ENCODE assay signal across 8 cellular contexts in genomic region chr15:77543159-77543882, GRCh38.
DNase-seq lines count a peak whose midpoint lies in the region; ATAC-seq and TF ChIP-seq lines count a peak whose summit lies in the region.

No MANE protein-coding gene starts in this region.

- peak overlapping the region; percentile 77 for H3K4me3 ChIP-seq in CD8-positive, alpha-beta memory T cell (ENCODE audit: low read length)

- peak; percentile 75 for ATAC-seq in GM21381 (IDR thresholded peaks at IDR 0.05; ENCODE audit: unreplicated experiment)

- H3K27me3 ChIP-seq in CD8-positive, alpha-beta memory T cell (ENCODE audit: insufficient read depth, low read length, poor library complexity, severe bottlenecking) = no peaks in the 10 kb centered on the region

- peaks cover 0 to 3% (median 0%) of the 10 kb centered on the region in 5 donors for H3K9me3 Mint-ChIP-seq in CD8-positive, alpha-beta memory T cell
- H3K9me3 Mint-ChIP-seq in neural crest cell = no peaks in the 10 kb centered on the region
- H3K9me3 Mint-ChIP-seq in stimulated activated naive CD8-positive, alpha-beta T cell treated with anti-CD3 and anti-CD28 coated beads, Interleukin-15, Interleukin-2, amounts not matched to agents 100 ng/mL and 50 ng/mL, for 24 hours = no peaks in the 10 kb centered on the region

- peak; percentile 57 to 80 (median 63) for DNase-seq in CD8-positive, alpha-beta memory T cell
- DNase-seq in Kasumi-1 (lab: John Stamatoyannopoulos, UW) (peak; percentile 71 to 75), RWPE1 (ENCODE audit: low spot score) (peak; percentile 90), fibroblast of the conjunctiva (ENCODE audit: low read depth) (peak; percentile 78), neural crest cell (ENCODE audit: low read depth, low spot score) (peak; percentile 83)
- DNase-seq in activated T-helper 9 cell treated with anti-CD3 and anti-CD28 coated beads, Interleukin-2, amount 50 U/mL, for 16 hours (ENCODE audit: low read depth) = peak; percentile 61

- CTCF ChIA-PET in CD8-positive, alpha-beta memory T cell (lab: Charles Lee) = interaction anchor here (0.6 to 5.3 kb wide), 40 partner anchors 8 to 1357 kb away, joined by 3 to 31 read pairs (median 4); no protein-coding TSS in a partner anchor
- CTCF ChIA-PET in RWPE1 (lab: Yijun Ruan, JAX) = interaction anchor here (0.5 to 2.5 kb wide), 47 partner anchors 11 to 640 kb away, joined by 3 to 28 read pairs (median 4); partner anchors contain the start of gene HMG20A

- H3K27ac ChIP-seq in CD8-positive, alpha-beta memory T cell (ENCODE audit: low read depth, low read length) = peak overlapping the region; percentile 43
- H3K27ac ChIP-seq in RWPE1 = peak overlapping the region; percentile 76

- no peaks in the 10 kb centered on the region for H3K9me3 ChIP-seq in CD8-positive, alpha-beta memory T cell (ENCODE audit: low read length)

- H3K36me3 Mint-ChIP-seq in CD8-positive, alpha-beta memory T cell = no peaks in the 10 kb centered on the region
- H3K36me3 Mint-ChIP-seq in neural crest cell (ENCODE audit: low read depth) = no peaks in the 10 kb centered on the region
- no peaks in the 10 kb centered on the region for H3K36me3 Mint-ChIP-seq in stimulated activated naive CD8-positive, alpha-beta T cell treated with anti-CD3 and anti-CD28 coated beads, Interleukin-15, Interleukin-2, amounts not matched to agents 100 ng/mL and 50 ng/mL, for 24 hours (ENCODE audit: low read depth)

- peak; percentile 98 for TF ChIP-seq CTCF in RWPE1 (conservative IDR thresholded peaks at IDR 0.05; ENCODE audit: low read depth)
- peak; percentile 99 for TF ChIP-seq CTCF in neural crest cell (conservative IDR thresholded peaks at IDR 0.05)

- peak overlapping the region in 4 of 8 donors; percentile 15 to 73 (median 42) for H3K27ac Mint-ChIP-seq in CD8-positive, alpha-beta memory T cell
- no peak overlapping the region for H3K27ac Mint-ChIP-seq in neural crest cell (ENCODE audit: unreplicated experiment)
- H3K27ac Mint-ChIP-seq in stimulated activated naive CD8-positive, alpha-beta T cell treated with anti-CD3 and anti-CD28 coated beads, Interleukin-15, Interleukin-2, amounts not matched to agents 100 ng/mL and 50 ng/mL, for 24 hours = peak overlapping the region; percentile 70

- peaks cover 13% of the 10 kb centered on the region for H3K4me1 ChIP-seq in CD8-positive, alpha-beta memory T cell (ENCODE audit: insufficient read depth, low read length)

- H3K4me3 Mint-ChIP-seq in CD8-positive, alpha-beta memory T cell = peak overlapping the region; percentile 70 to 92 (median 79)
- peak overlapping the region; percentile 54 for H3K4me3 Mint-ChIP-seq in neural crest cell
- peak overlapping the region; percentile 76 for H3K4me3 Mint-ChIP-seq in stimulated activated naive CD8-positive, alpha-beta T cell treated with anti-CD3 and anti-CD28 coated beads, Interleukin-15, Interleukin-2, amounts not matched to agents 100 ng/mL and 50 ng/mL, for 24 hours

- peaks cover 0 to 18% (median 4%) of the 10 kb centered on the region in 3 donors for H3K4me1 Mint-ChIP-seq in CD8-positive, alpha-beta memory T cell
- peaks cover 70% of the 10 kb centered on the region for H3K4me1 Mint-ChIP-seq in neural crest cell
- peaks cover 7% of the 10 kb centered on the region for H3K4me1 Mint-ChIP-seq in stimulated activated naive CD8-positive, alpha-beta T cell treated with anti-CD3 and anti-CD28 coated beads, Interleukin-15, Interleukin-2, amounts not matched to agents 100 ng/mL and 50 ng/mL, for 24 hours (ENCODE audit: low read depth)

- POLR2A ChIA-PET in CD8-positive, alpha-beta memory T cell (lab: Charles Lee) = no interaction called here
- POLR2A ChIA-PET in RWPE1 (lab: Yijun Ruan, JAX; ENCODE audit: low non-redundant PET) = interaction anchor here (0.8 kb wide), 1 partner anchor 46 kb away, joined by 3 read pairs; no protein-coding TSS in a partner anchor

- no peaks in the 10 kb centered on the region for H3K36me3 ChIP-seq in CD8-positive, alpha-beta memory T cell (ENCODE audit: insufficient read depth, low read length)

- peaks cover under 1 to 3% of the 10 kb centered on the region in 2 donors for H3K27me3 Mint-ChIP-seq in CD8-positive, alpha-beta memory T cell
- no peaks in the 10 kb centered on the region for H3K27me3 Mint-ChIP-seq in neural crest cell (ENCODE audit: low read depth)
- no peaks in the 10 kb centered on the region for H3K27me3 Mint-ChIP-seq in stimulated activated naive CD8-positive, alpha-beta T cell treated with anti-CD3 and anti-CD28 coated beads, Interleukin-15, Interleukin-2, amounts not matched to agents 100 ng/mL and 50 ng/mL, for 24 hours

Comparison
In these comparisons a context has a peak if more than half of its experiments do, and no peak if none do; other contexts are left out.
1. Peak in every context shown above with its lines: DNase-seq, ATAC-seq, H3K4me3 ChIP-seq and H3K27ac ChIP-seq.